22 cellular contexts compared by ENCODE assay signal in genomic region chr18:59539108-59539507, GRCh38.
DNase-seq lines count a peak whose midpoint lies in the region; ATAC-seq and TF ChIP-seq lines count a peak whose summit lies in the region.
"Had no signal": no experiment of that assay in that cellular context is flagged by ENCODE, and none has a peak within 500 bp of the region (broad histone marks: within the 10 kb centered on the region; RNA-seq: fewer than 3 reads in every experiment).

No MANE protein-coding gene starts in this region.

- no peak overlapping the region for H2BK12ac ChIP-seq in trophoblast cell (ENCODE audit: low read length)

- DNase-seq in naive B cell (peak; percentile 0), trophoblast cell (no peak), hepatocyte (ENCODE audit: low spot score) (no peak), GM03348 (ENCODE audit: low spot score) (no peak), NCI-H524 treated with DMSO at 0.1 percent for 48 hours (lab: John Stamatoyannopoulos, UW) (no peak)
- DNase-seq: 8988T; ACHN; AML-193; BE2C; Caco-2; CD4-positive, CD25-positive, alpha-beta regulatory T cell; CD8-positive, alpha-beta T cell; DMS 273 treated with DMSO at 0.1 percent for 48 hours; DMS79; EL; GDM1; GOT3; HFFc6 had no signal

- no peaks in the 10 kb centered on the region for H3K27me3 ChIP-seq in BLaER1 treated with 17β-estradiol and CSF1 and Interleukin-3, amounts not matched to agents 10 nM and 100 nM
- no peaks in the 10 kb centered on the region for H3K27me3 ChIP-seq in trophoblast cell (ENCODE audit: insufficient read depth, low read length)
- H3K27me3 ChIP-seq in hepatocyte, result peaks cover 6% of the 10 kb centered on the region
- H3K27me3 ChIP-seq: BE2C had no signal

- no CpG with 5 or more reads among the region's 4 CpGs for WGBS in trophoblast cell (ENCODE audit: extremely low coverage, insufficient coverage, insufficient read length)
- 95% methylated on average over 4 of the region's 4 CpGs for WGBS in hepatocyte (ENCODE audit: low lambda C conversion rate, missing lambda C conversion rate)

- peaks cover 7 to 18% (median 8%) of the 10 kb centered on the region in 11 experiments; a peak in 16 of 22 replicates for H3K9me3 ChIP-seq in BLaER1 treated with 17β-estradiol and CSF1 and Interleukin-3, amounts not matched to agents 10 nM and 100 nM (replicated peaks in 1 of 11)
- H3K9me3 ChIP-seq in trophoblast cell (ENCODE audit: insufficient read depth, low read depth, low read length) (no peaks in the 10 kb centered on the region), hepatocyte (ENCODE audit: low read depth) (no peaks in the 10 kb centered on the region)
- H3K9me3 ChIP-seq: A549, BE2C, Caco-2, HAP-1 had no signal

- no peak overlapping the region for H3K9ac ChIP-seq in BLaER1 treated with 17β-estradiol and CSF1 and Interleukin-3, amounts not matched to agents 10 nM and 100 nM
- no peak overlapping the region for H3K9ac ChIP-seq in trophoblast cell (ENCODE audit: low read length)

- H2BK5ac ChIP-seq in trophoblast cell (ENCODE audit: low read depth, low read length, poor library complexity), result no peak overlapping the region

- H3K4me1 ChIP-seq in BLaER1 treated with 17β-estradiol and CSF1 and Interleukin-3, amounts not matched to agents 10 nM and 100 nM, result peaks cover 0 to 24% (median 15%) of the 10 kb centered on the region in 10 experiments; a peak in 12 of 20 replicates
- H3K4me1 ChIP-seq in trophoblast cell (ENCODE audit: control insufficient read depth in 1 of 2, insufficient read depth in 2 of 2, low read length in 2 of 2) (peaks cover 2 to 7% of the 10 kb centered on the region in 2 experiments), hepatocyte (ENCODE audit: insufficient read depth) (no peaks in the 10 kb centered on the region)
- H3K4me1 ChIP-seq: A549, BE2C, Caco-2, HAP-1 had no signal

- H4K91ac ChIP-seq in trophoblast cell (ENCODE audit: low read depth, low read length), result no peak overlapping the region

- H2AFZ ChIP-seq in trophoblast cell (ENCODE audit: insufficient read depth, low read length, poor library complexity) (no peak overlapping the region), hepatocyte (no peak overlapping the region)

- H4K20me1 ChIP-seq in BLaER1 treated with 17β-estradiol and CSF1 and Interleukin-3, amounts not matched to agents 10 nM and 100 nM, result no peaks in the 10 kb centered on the region
- no peaks in the 10 kb centered on the region for H4K20me1 ChIP-seq in hepatocyte (ENCODE audit: insufficient read depth, poor library complexity, severe bottlenecking)

- no peaks in the 10 kb centered on the region for H3K36me3 Mint-ChIP-seq in naive B cell
- H3K36me3 Mint-ChIP-seq: CD4-positive, CD25-positive, alpha-beta regulatory T cell; CD8-positive, alpha-beta T cell had no signal

- H3K4me2 ChIP-seq in BLaER1 treated with 17β-estradiol and CSF1 and Interleukin-3, amounts not matched to agents 10 nM and 100 nM, result peak overlapping the region in 8 of 11 experiments; percentile 6 to 53 (median 44); a peak in 13 of 22 replicates
- H3K4me2 ChIP-seq in trophoblast cell (ENCODE audit: low read length) (no peak overlapping the region), hepatocyte (no peak overlapping the region)
- H3K4me2 ChIP-seq: A549 had no signal

- no peaks in the 10 kb centered on the region for H3K79me1 ChIP-seq in trophoblast cell (ENCODE audit: low read length)

- H3K27me3 Mint-ChIP-seq in naive B cell, result peaks cover 22 to 28% (median 26%) of the 10 kb centered on the region in 3 donors

- no peaks in the 10 kb centered on the region for H3K36me3 ChIP-seq in BLaER1 treated with 17β-estradiol and CSF1 and Interleukin-3, amounts not matched to agents 10 nM and 100 nM
- H3K36me3 ChIP-seq in trophoblast cell (ENCODE audit: control insufficient read depth in 1 of 2, insufficient read depth in 2 of 2, low read length in 2 of 2) (no peaks in the 10 kb centered on the region), hepatocyte (replicated peaks; ENCODE audit: insufficient read depth, low read depth) (no peaks in the 10 kb centered on the region)
- H3K36me3 ChIP-seq: BE2C, HAP-1 had no signal

- TF ChIP-seq CTCF in hepatocyte (IDR thresholded peaks at IDR 0.05; ENCODE audit: poor library complexity), result no peak

- H3K4me3 ChIP-seq in BLaER1 treated with 17β-estradiol and CSF1 and Interleukin-3, amounts not matched to agents 10 nM and 100 nM, result no peak overlapping the region
- H3K4me3 ChIP-seq in trophoblast cell (ENCODE audit: low read depth, low read length) (no peak overlapping the region), hepatocyte (no peak overlapping the region)
- H3K4me3 ChIP-seq: A549, HAP-1 had no signal

- no peak for ATAC-seq in naive B cell (ENCODE audit: low read depth in 2 of 2)
- ATAC-seq: A549; CD8-positive, alpha-beta T cell had no signal

- no peak overlapping the region for H3K23ac ChIP-seq in trophoblast cell (ENCODE audit: low read length)

- peaks cover 0 to 5% (median 0%) of the 10 kb centered on the region in 7 donors for H3K9me3 Mint-ChIP-seq in naive B cell
- H3K9me3 Mint-ChIP-seq: CD8-positive, alpha-beta T cell; HFFc6 had no signal

- H2BK120ac ChIP-seq in trophoblast cell (ENCODE audit: insufficient read depth, low read length, poor library complexity), result no peak overlapping the region

- H2AK5ac ChIP-seq in trophoblast cell (ENCODE audit: low read length), result no peak overlapping the region

- H3K4me1 Mint-ChIP-seq in naive B cell, result peaks cover 0 to 5% (median 0%) of the 10 kb centered on the region in 3 donors

- no peak overlapping the region for H3K4me3 Mint-ChIP-seq in naive B cell
- H3K4me3 Mint-ChIP-seq: CD4-positive, CD25-positive, alpha-beta regulatory T cell; CD8-positive, alpha-beta T cell; HFFc6 had no signal

- no peak overlapping the region for H3K27ac ChIP-seq in BLaER1 treated with 17β-estradiol and CSF1 and Interleukin-3, amounts not matched to agents 10 nM and 100 nM
- H3K27ac ChIP-seq in trophoblast cell (ENCODE audit: low read depth, low read length) (no peak overlapping the region), hepatocyte (no peak overlapping the region)
- H3K27ac ChIP-seq: A549, C4-2B had no signal

- H4K8ac ChIP-seq in trophoblast cell (ENCODE audit: low read depth, low read length), result no peak overlapping the region

- H4K12ac ChIP-seq in trophoblast cell (ENCODE audit: low read depth, low read length), result no peak overlapping the region

- no peaks in the 10 kb centered on the region for H3K9me2 ChIP-seq in hepatocyte (replicated peaks; ENCODE audit: insufficient read depth)

- no peak overlapping the region for H3K14ac ChIP-seq in trophoblast cell (ENCODE audit: low read length)

- H3K79me2 ChIP-seq in trophoblast cell (ENCODE audit: control insufficient read depth, insufficient read depth, low read length, poor library complexity), result no peaks in the 10 kb centered on the region
- no peaks in the 10 kb centered on the region for H3K79me2 ChIP-seq in hepatocyte

- H3K27ac Mint-ChIP-seq in naive B cell, result peak overlapping the region in 1 of 6 donors; percentile 75
- H3K27ac Mint-ChIP-seq: CD4-positive, CD25-positive, alpha-beta regulatory T cell; CD8-positive, alpha-beta T cell; HFFc6 had no signal

- H3K4ac ChIP-seq in trophoblast cell (ENCODE audit: low read depth, low read length), result peak overlapping the region; percentile 20

- H3K18ac ChIP-seq in trophoblast cell (ENCODE audit: low read length), result no peak overlapping the region

Comparison
In these comparisons a context has a peak if more than half of its experiments do, and no peak if none do; other contexts are left out.
1. H3K4me2 ChIP-seq: peak in BLaER1 treated with 17β-estradiol and CSF1 and Interleukin-3, amounts not matched to agents 10 nM and 100 nM (8 of 11); none in trophoblast cell (single experiment) and hepatocyte (single experiment).